In the genomic region with DNA sequence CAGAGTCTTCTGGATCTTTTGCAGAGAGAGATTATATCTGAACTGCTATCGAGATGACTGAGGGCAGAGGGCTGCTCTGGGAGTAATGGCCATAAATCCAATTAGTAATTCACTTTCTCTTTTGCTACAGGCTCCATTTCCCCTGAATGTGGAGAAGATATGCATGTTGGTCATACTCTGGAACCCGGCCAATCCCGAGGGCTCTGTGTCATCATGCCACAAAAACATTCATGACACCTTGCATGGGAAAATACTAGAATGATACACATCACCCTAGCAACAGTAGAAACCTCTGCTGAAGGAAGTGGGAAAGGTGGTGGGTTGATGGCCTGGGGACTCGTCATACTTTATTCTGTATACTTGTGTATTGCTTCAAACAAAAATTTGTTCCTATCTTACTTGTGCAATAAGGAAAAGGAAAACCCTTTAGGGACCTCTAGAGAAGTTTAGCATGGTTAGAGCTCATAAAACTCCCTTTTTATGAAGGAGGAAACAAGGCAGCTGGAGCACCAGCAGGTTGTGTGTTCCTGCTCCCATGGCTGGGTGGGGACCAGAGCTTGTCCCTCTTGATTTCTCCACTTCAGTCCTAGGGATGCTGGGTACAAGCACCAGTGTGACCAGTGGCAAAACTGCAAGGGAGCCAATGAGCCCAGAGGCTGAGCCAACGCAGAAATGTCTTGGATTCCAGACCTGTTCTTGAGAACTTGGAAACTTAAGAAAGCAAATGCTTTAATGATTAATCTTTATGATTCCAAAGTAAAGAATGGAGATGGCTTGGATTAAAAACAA, we compare ENCODE assay signal across 10 cellular contexts. TPM values are rescaled to one million over a fixed set of nuclear protein-coding genes. Genes with fewer than 3 reads are reported as not detected.
A peak's percentile ranks its signal among the peaks of the same experiment; 100 is the strongest.
DNase-seq lines count a peak whose midpoint lies in the region; ATAC-seq and TF ChIP-seq lines count a peak whose summit lies in the region.
"Had no signal": no experiment of that assay in that cellular context is flagged by ENCODE, and none has a peak within 500 bp of the region (broad histone marks: within the 10 kb centered on the region; RNA-seq: fewer than 3 reads in every experiment).

No MANE protein-coding gene starts in this region.

- H2BK120ac ChIP-seq in IMR-90 (ENCODE audit: low read depth, low read length) (no peak overlapping the region), neuronal stem cell (ENCODE audit: low read depth, low read length) (peak overlapping the region; percentile 16)

- dilution Hi-C loops in IMR-90 (cut with HindIII; ENCODE audit: low sequenced_read_pairs, unreplicated experiment) = no loop called here

- H3K9ac ChIP-seq in IMR-90 (ENCODE audit: low read depth, low read length) = no peak overlapping the region
- no peak overlapping the region for H3K9ac ChIP-seq in neuronal stem cell (ENCODE audit: low read depth, low read length, poor library complexity)

- H4K8ac ChIP-seq in IMR-90 (ENCODE audit: low read depth in 2 of 2, low read length in 2 of 2) (no peak overlapping the region), neuronal stem cell (ENCODE audit: low read depth, low read length) (no peak overlapping the region)

- TF ChIP-seq CTCF in BJ (IDR thresholded peaks at IDR 0.05; ENCODE audit: insufficient read depth, low read depth, low read length) (no peak), IMR-90 (conservative IDR thresholded peaks at IDR 0.05; ENCODE audit: low read depth, low read length) (no peak), brain microvascular endothelial cell (IDR thresholded peaks at IDR 0.05; ENCODE audit: low read depth, low read length, missing control alignments) (no peak), glutamatergic neuron (IDR thresholded peaks at IDR 0.05; ENCODE audit: partially characterized antibody, unreplicated experiment) (no peak), GM13976 (IDR thresholded peaks at IDR 0.05; ENCODE audit: borderline replicate concordance, control extremely low read depth, extremely low read depth, insufficient read depth, missing control alignments) (no peak)

- H3K23ac ChIP-seq in IMR-90 (ENCODE audit: low read depth, low read length) (no peak overlapping the region), neuronal stem cell (ENCODE audit: low read depth, low read length, poor library complexity) (no peak overlapping the region)

- no peak overlapping the region for H2BK12ac ChIP-seq in neuronal stem cell (ENCODE audit: low read length)

- peak; percentile 40; the same call in 1 of the 2 replicates for TF ChIP-seq POLR2A in IMR-90 (IDR thresholded peaks at IDR 0.05; ENCODE audit: low read depth, low read length)

- no peaks in the 10 kb centered on the region for H3K79me1 ChIP-seq in IMR-90 (ENCODE audit: low read depth in 1 of 2, low read length in 2 of 2)
- no peaks in the 10 kb centered on the region for H3K79me1 ChIP-seq in neuronal stem cell (ENCODE audit: low read depth, low read length)

- no peaks in the 10 kb centered on the region for H3K36me3 Mint-ChIP-seq in glutamatergic neuron (ENCODE audit: unreplicated experiment)

- 0 out of 2 replicates have a peak, but pooled peaks have one; percentile 4 for TF ChIP-seq RAD21 in IMR-90 (IDR thresholded peaks at IDR 0.05; ENCODE audit: low read length)

- no peaks in the 10 kb centered on the region for H3K9me1 ChIP-seq in IMR-90 (ENCODE audit: insufficient read depth, low read length)

- H3K27ac ChIP-seq in IMR-90 (ENCODE audit: insufficient read depth, low read length) (no peak overlapping the region), brain microvascular endothelial cell (peak overlapping the region; percentile 75), neuronal stem cell (replicated peaks; ENCODE audit: low read length) (no peak overlapping the region)

- H3K9me3 Mint-ChIP-seq in glutamatergic neuron (ENCODE audit: unreplicated experiment) = no peaks in the 10 kb centered on the region

- no peak overlapping the region for H3K27ac Mint-ChIP-seq in glutamatergic neuron (ENCODE audit: unreplicated experiment)

- H2BK20ac ChIP-seq in IMR-90 (ENCODE audit: low read depth, low read length) = no peak overlapping the region

- H3K4me1 ChIP-seq in IMR-90 (ENCODE audit: control insufficient read depth, insufficient read depth, low read length) (0 out of 2 replicates have a peak, but pooled peaks cover 4% of the 10 kb centered on the region), neuronal stem cell (ENCODE audit: control insufficient read depth in 2 of 2, insufficient read depth in 1 of 2, low read depth in 1 of 2, low read length in 2 of 2) (no peaks in the 10 kb centered on the region)

- WGBS in IMR-90 (ENCODE audit: extremely low coverage in 2 of 2, insufficient read length in 1 of 2), 2 experiments = 80% methylated on average over 1 of the region's 5 CpGs; no CpG with 5 or more reads in 1 of the 2 experiments
- no CpG with 5 or more reads among the region's 5 CpGs for WGBS in neuronal stem cell (ENCODE audit: extremely low coverage in 2 of 2, insufficient read length in 2 of 2, insufficient replicate concordance in 1 of 2), 2 donors

- peak overlapping the region; percentile 3; the same call in 1 of the 2 replicates for H2AK5ac ChIP-seq in IMR-90 (ENCODE audit: low read depth, low read length)
- H2AK5ac ChIP-seq in neuronal stem cell (ENCODE audit: low read depth, low read length) = no peak overlapping the region

- H4K91ac ChIP-seq in IMR-90 (ENCODE audit: insufficient read depth, low read depth, low read length) (no peak overlapping the region), neuronal stem cell (ENCODE audit: low read depth, low read length, poor library complexity) (no peak overlapping the region)

- no peak overlapping the region for H3K4ac ChIP-seq in IMR-90 (ENCODE audit: low read depth, low read length)
- no peak overlapping the region for H3K4ac ChIP-seq in neuronal stem cell (ENCODE audit: low read length)

- H3K18ac ChIP-seq in IMR-90 (ENCODE audit: low read depth, low read length) (peak overlapping the region; percentile 25; the same call in 1 of the 2 replicates), neuronal stem cell (ENCODE audit: low read length) (no peak overlapping the region)

- H2BK15ac ChIP-seq in IMR-90 (ENCODE audit: low read depth, low read length) = no peak overlapping the region
- H2BK15ac ChIP-seq in neuronal stem cell (ENCODE audit: low read length) = no peak overlapping the region

- H2AFZ ChIP-seq in IMR-90 (replicated peaks; ENCODE audit: low read length, poor library complexity) = no peak overlapping the region
- no peak overlapping the region for H2AFZ ChIP-seq in neuronal stem cell (ENCODE audit: low read length)

- DNase-seq in BJ (ENCODE audit: low read depth) (peak; percentile 59), IMR-90 (peak; percentile 96), brain microvascular endothelial cell (peak; percentile 98), neuronal stem cell (ENCODE audit: low spot score) (no peak), NCI-H1694 (lab: John Stamatoyannopoulos, UW) (no peak), glutamatergic neuron (no peak), GM13976 (ENCODE audit: low spot score) (no peak)
- DNase-seq in activated CD4-positive, CD25-positive, alpha-beta regulatory T cell (lab: John Stamatoyannopoulos, UW) = no peak
- DNase-seq: NCI-H2107 had no signal

- POLR2A ChIA-PET in BJ (lab: Charles Lee) = no interaction called here
- POLR2A ChIA-PET in IMR-90 (lab: Charles Lee; ENCODE audit: unreplicated experiment) = no interaction called here

- no peak overlapping the region for H3K4me3 ChIP-seq in BJ (ENCODE audit: low read depth, low read length)
- peak overlapping the region; percentile 4; the same call in 1 of the 2 replicates for H3K4me3 ChIP-seq in IMR-90 (ENCODE audit: insufficient read depth, low read depth, low read length)
- H3K4me3 ChIP-seq in brain microvascular endothelial cell (ENCODE audit: low read depth, low read length) = no peak overlapping the region
- no peak overlapping the region for H3K4me3 ChIP-seq in neuronal stem cell (ENCODE audit: low read length in 2 of 2)

- no peak overlapping the region for H3K56ac ChIP-seq in IMR-90 (ENCODE audit: extremely low read depth, insufficient read depth, low read length)

- H2BK5ac ChIP-seq in IMR-90 (ENCODE audit: low read depth, low read length, poor library complexity, severe bottlenecking) = no peak overlapping the region
- H2BK5ac ChIP-seq in neuronal stem cell (ENCODE audit: low read length) = no peak overlapping the region

- no peaks in the 10 kb centered on the region for H3K36me3 ChIP-seq in BJ (ENCODE audit: control insufficient read depth, insufficient read depth, low read length)
- H3K36me3 ChIP-seq in IMR-90 (ENCODE audit: control insufficient read depth, insufficient read depth, low read length) = no peaks in the 10 kb centered on the region
- no peaks in the 10 kb centered on the region for H3K36me3 ChIP-seq in brain microvascular endothelial cell (replicated peaks)
- no peaks in the 10 kb centered on the region for H3K36me3 ChIP-seq in neuronal stem cell (replicated peaks in 1 of 2; ENCODE audit: control insufficient read depth in 2 of 2, insufficient read depth in 2 of 2, low read length in 2 of 2)

- in situ Hi-C loops in IMR-90 (cut with MboI; ENCODE audit: low sequenced_read_pairs) (no loop called here), brain microvascular endothelial cell (cut with HindIII; ENCODE audit: low pct_ligation_motif_present, low sequenced_read_pairs) (no loop called here), GM13976 (cut with MboI; ENCODE audit: low sequenced_read_pairs, unreplicated experiment) (no loop called here)

- intact Hi-C loops in IMR-90 (cut with micrococcal nuclease) = loop anchor here (1.0 to 2.0 kb wide), 2 partner anchors 25 to 75 kb away; no protein-coding TSS in a partner anchor

- H4K5ac ChIP-seq in IMR-90 (ENCODE audit: low read depth, low read length) = no peak overlapping the region

- BruUV-seq in IMR-90 (replicated peaks; lab: Mats Ljungman, UMichigan) = no TSS peak

- CTCF ChIA-PET in BJ (lab: Yijun Ruan, JAX) = interaction anchor here (0.7 to 0.8 kb wide), 2 partner anchors 9 to 24 kb away, joined by 3 to 4 read pairs; no protein-coding TSS in a partner anchor
- CTCF ChIA-PET in IMR-90 (lab: Yijun Ruan, JAX) = no interaction called here

- H3K4me3 Mint-ChIP-seq in glutamatergic neuron (ENCODE audit: unreplicated experiment) = no peak overlapping the region

- ATAC-seq in IMR-90 (ENCODE audit: low read depth) = peak; percentile 84

- no peak overlapping the region for H2AK9ac ChIP-seq in IMR-90 (replicated peaks; ENCODE audit: low read depth, low read length, poor library complexity)

- H3K27me3 ChIP-seq in BJ (ENCODE audit: control insufficient read depth, insufficient read depth, low read length) (peaks cover 10% of the 10 kb centered on the region), IMR-90 (ENCODE audit: control insufficient read depth, insufficient read depth, low read length) (peaks cover 4% of the 10 kb centered on the region; the same call in 1 of the 2 replicates), brain microvascular endothelial cell (replicated peaks) (no peaks in the 10 kb centered on the region), neuronal stem cell (ENCODE audit: control insufficient read depth in 3 of 3, insufficient read depth in 3 of 3, low read depth in 1 of 3, low read length in 3 of 3) (no peaks in the 10 kb centered on the region)

- H3K4me1 Mint-ChIP-seq in glutamatergic neuron (ENCODE audit: low read depth, unreplicated experiment) = no peaks in the 10 kb centered on the region

- H3K4me2 ChIP-seq in IMR-90 (ENCODE audit: low read depth, low read length) = peak overlapping the region; percentile 63
- H3K4me2 ChIP-seq in neuronal stem cell (ENCODE audit: insufficient read depth, low read length, poor library complexity, severe bottlenecking) = no peak overlapping the region

- H3K9me3 ChIP-seq in IMR-90 (ENCODE audit: control insufficient read depth, insufficient read depth, low read length) = no peaks in the 10 kb centered on the region
- no peaks in the 10 kb centered on the region for H3K9me3 ChIP-seq in neuronal stem cell (replicated peaks in 1 of 2; ENCODE audit: control insufficient read depth in 2 of 2, insufficient read depth in 1 of 2, low read depth in 1 of 2, low read length in 2 of 2)

- no peaks in the 10 kb centered on the region for H4K20me1 ChIP-seq in IMR-90 (ENCODE audit: insufficient read depth, low read length)

- H3K14ac ChIP-seq in IMR-90 (replicated peaks; ENCODE audit: low read depth, low read length) = no peak overlapping the region
- no peak overlapping the region for H3K14ac ChIP-seq in neuronal stem cell (ENCODE audit: low read length)

- peaks cover 1% of the 10 kb centered on the region for H3K27me3 Mint-ChIP-seq in glutamatergic neuron (ENCODE audit: unreplicated experiment)

RNA-seq across cellular contexts. Expression of a gene that starts 25.9 kb away (rescaled TPM):
- polyA plus RNA-seq in BJ (2011; rRNA removed) = 0.06 TPM in 1 of 2 replicates, not detected in the other
- not detected in 2 replicates for polyA minus RNA-seq in BJ (2011; rRNA and poly(A)+ RNA removed)
- under 0.01 TPM in 1 of 2 replicates, not detected in the other for total RNA-seq in IMR-90 (2012; rRNA removed)
- 0.09 and 0.10 TPM in 2 replicates for polyA plus RNA-seq in IMR-90 (2012; rRNA removed)
- polyA plus RNA-seq in IMR-90 (2012; cell fraction: cytosol; rRNA removed) = 0.03 TPM in 1 of 2 replicates, not detected in the other
- 0.06 TPM in 1 of 2 replicates, not detected in the other for polyA plus RNA-seq in IMR-90 (2012; cell fraction: nucleus; rRNA removed; ENCODE audit: low replicate concordance)
- polyA plus RNA-seq in neuronal stem cell (2013, experiment 1 of 2) = not detected
- polyA plus RNA-seq in neuronal stem cell (2013, experiment 2 of 2) = under 0.01 TPM
- total RNA-seq in glutamatergic neuron (ENCODE audit: unreplicated experiment) = not detected
- total RNA-seq: posterior vena cava had no signal

Comparison
In these comparisons a context has a peak if more than half of its experiments do, and no peak if none do; other contexts are left out.
1. DNase-seq: peak in BJ (single experiment), IMR-90 (single experiment) and brain microvascular endothelial cell (single experiment); none in neuronal stem cell (single experiment), activated CD4-positive, CD25-positive, alpha-beta regulatory T cell (0 of 4), NCI-H1694 (single experiment), glutamatergic neuron (single experiment) and GM13976 (single experiment).